ENCODE assay signal across 8 cellular contexts in the genomic region with DNA sequence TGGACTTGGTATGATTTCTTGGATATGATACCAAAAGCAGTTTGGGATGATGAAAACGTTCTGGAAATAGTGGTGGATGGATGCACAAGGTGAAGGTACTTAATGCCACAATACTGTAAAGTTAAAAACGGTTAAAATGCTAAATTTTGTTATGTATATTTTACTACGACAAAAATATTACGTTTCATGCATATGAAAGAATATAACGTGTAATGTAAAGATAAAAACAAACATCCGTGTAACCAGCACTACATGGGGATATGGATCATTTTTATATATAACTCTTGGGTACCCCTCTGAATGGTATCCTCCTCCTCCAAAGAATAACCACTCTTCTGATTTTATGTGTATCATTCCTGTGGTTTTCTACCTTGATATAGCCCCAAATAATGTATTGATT. TPM values are rescaled to one million over a fixed set of nuclear protein-coding genes. Genes with fewer than 3 reads are reported as not detected.
DNase-seq lines count a peak whose midpoint lies in the region; ATAC-seq and TF ChIP-seq lines count a peak whose summit lies in the region.

No MANE protein-coding gene starts in this region.

- H3K9me3 Mint-ChIP-seq in activated T-cell treated with anti-CD3 and anti-CD28 coated beads, Interleukin-2, amount 50 U/mL, for 24 hours = no peaks in the 10 kb centered on the region
- no peaks in the 10 kb centered on the region for H3K9me3 Mint-ChIP-seq in activated T-helper 17 cell treated with anti-CD3 and anti-CD28 coated beads, Interleukin-2, amount 50 U/mL, for 72 hours

- peak overlapping the region; percentile 95 for H3K27ac Mint-ChIP-seq in activated T-cell treated with anti-CD3 and anti-CD28 coated beads, Interleukin-2, amount 50 U/mL, for 24 hours
- H3K27ac Mint-ChIP-seq in activated T-helper 17 cell treated with anti-CD3 and anti-CD28 coated beads, Interleukin-2, amount 50 U/mL, for 72 hours = peak overlapping the region; percentile 85

- H3K36me3 Mint-ChIP-seq in activated T-cell treated with anti-CD3 and anti-CD28 coated beads, Interleukin-2, amount 50 U/mL, for 24 hours (ENCODE audit: low read depth) = peaks cover 34% of the 10 kb centered on the region
- H3K36me3 Mint-ChIP-seq in activated T-helper 17 cell treated with anti-CD3 and anti-CD28 coated beads, Interleukin-2, amount 50 U/mL, for 72 hours (ENCODE audit: low read depth) = peaks cover 37% of the 10 kb centered on the region

- no peaks in the 10 kb centered on the region for H3K27me3 ChIP-seq in kidney epithelial cell (ENCODE audit: control insufficient read depth, insufficient read depth, low read length)

- DNase-seq in activated T-cell treated with anti-CD3 and anti-CD28 coated beads, Interleukin-2, amount 50 U/mL, for 24 hours = no peak
- no peak for DNase-seq in activated T-cell treated with anti-CD3 and anti-CD28 coated beads, Interleukin-2, amount 50 U/mL, for 48 hours
- DNase-seq in kidney epithelial cell (ENCODE audit: low read depth) (no peak), substantia nigra (lab: John Stamatoyannopoulos, UW) (no peak), LoVo (ENCODE audit: low spot score) (no peak), NCI-H2171 (lab: John Stamatoyannopoulos, UW) (no peak)
- DNase-seq in NK-92 treated with Interleukin-12 subunit alpha and Interleukin-12 subunit beta, amount 100 ng/mL, for 24 hours (lab: John Stamatoyannopoulos, UW) = no peak

- ATAC-seq in activated T-helper 17 cell treated with anti-CD3 and anti-CD28 coated beads, Interleukin-2, amount 50 U/mL, for 72 hours (replicated peaks) = no peak

- peaks cover 31% of the 10 kb centered on the region for H3K4me1 Mint-ChIP-seq in activated T-cell treated with anti-CD3 and anti-CD28 coated beads, Interleukin-2, amount 50 U/mL, for 24 hours (ENCODE audit: low read depth)
- H3K4me1 Mint-ChIP-seq in activated T-helper 17 cell treated with anti-CD3 and anti-CD28 coated beads, Interleukin-2, amount 50 U/mL, for 72 hours = peaks cover 13% of the 10 kb centered on the region

- H3K36me3 ChIP-seq in kidney epithelial cell (ENCODE audit: control insufficient read depth, insufficient read depth, low read length) = no peaks in the 10 kb centered on the region

- peak overlapping the region; percentile 60 for H3K27ac ChIP-seq in substantia nigra (ENCODE audit: low read depth, low read length, poor library complexity, severe bottlenecking)

- H3K4me3 ChIP-seq in kidney epithelial cell (ENCODE audit: low read depth, low read length) = peak overlapping the region; percentile 59

- no peak for TF ChIP-seq CTCF in kidney epithelial cell (IDR thresholded peaks at IDR 0.05; ENCODE audit: insufficient read depth, low read length, poor library complexity, severe bottlenecking)

- peak overlapping the region; percentile 98 for H3K4me3 Mint-ChIP-seq in activated T-cell treated with anti-CD3 and anti-CD28 coated beads, Interleukin-2, amount 50 U/mL, for 24 hours
- H3K4me3 Mint-ChIP-seq in activated T-helper 17 cell treated with anti-CD3 and anti-CD28 coated beads, Interleukin-2, amount 50 U/mL, for 72 hours = peak overlapping the region; percentile 94

- H3K27me3 Mint-ChIP-seq in activated T-cell treated with anti-CD3 and anti-CD28 coated beads, Interleukin-2, amount 50 U/mL, for 24 hours = no peaks in the 10 kb centered on the region
- no peaks in the 10 kb centered on the region for H3K27me3 Mint-ChIP-seq in activated T-helper 17 cell treated with anti-CD3 and anti-CD28 coated beads, Interleukin-2, amount 50 U/mL, for 72 hours

RNA-seq across cellular contexts. Expression of a gene that starts 0.9 kb away (rescaled TPM):
- total RNA-seq in activated T-helper 17 cell treated with anti-CD3 and anti-CD28 coated beads, Interleukin-2, amount 50 U/mL, for 72 hours = 10 to 100 TPM; 48.6 to 66.4 TPM
- 5.9 and 8.7 TPM in 2 replicates for total RNA-seq in kidney epithelial cell
